In genomic region chr1:202056644-202057334, GRCh38 we compare ENCODE assay signal across 12 cellular contexts. TPM values are rescaled to one million over a fixed set of nuclear protein-coding genes. Genes with fewer than 3 reads are reported as not detected.
DNase-seq lines count a peak whose midpoint lies in the region; ATAC-seq, FAIRE-seq and TF ChIP-seq lines count a peak whose summit lies in the region.
"Had no signal": no experiment of that assay in that cellular context is flagged by ENCODE, and none has a peak within 500 bp of the region (broad histone marks: within the 10 kb centered on the region; RNA-seq: fewer than 3 reads in every experiment).

No MANE protein-coding gene starts in this region.

- peak overlapping the region; percentile 97 to 98 for H3K27ac ChIP-seq in A549
- peak overlapping the region; percentile 34 to 45 for H3K27ac ChIP-seq in left lung
- H3K27ac ChIP-seq: parathyroid adenoma had no signal

- H3K4me1 ChIP-seq in A549 (peaks cover 57% of the 10 kb centered on the region), left lung (no peaks in the 10 kb centered on the region)

- H3K4me3 ChIP-seq in A549 (no peak overlapping the region), left lung (no peak overlapping the region)

- TF ChIP-seq RAD21 in A549 (conservative IDR thresholded peaks at IDR 0.05 in 1 of 2, IDR thresholded peaks at IDR 0.05 in 1 of 2), result peak in 1 of 2 experiments; percentile 29; a peak in 2 of 5 replicates

- peak overlapping the region; percentile 73 for H3K4me2 ChIP-seq in A549

- TF ChIP-seq CTCF in A549 (IDR thresholded peaks at IDR 0.05), result no peak
- no peak for TF ChIP-seq CTCF in left lung (IDR thresholded peaks at IDR 0.05)

- TF ChIP-seq EP300 in A549 (IDR thresholded peaks at IDR 0.05), result peak; percentile 69 to 89; a peak in 3 of 5 replicates

- H3K9me3 ChIP-seq in A549 (no peaks in the 10 kb centered on the region), left lung (no peaks in the 10 kb centered on the region)

- ATAC-seq in A549, result peak; percentile 87 to 91
- peak; percentile 95 for ATAC-seq in left lung
- ATAC-seq in GM21717 (IDR thresholded peaks at IDR 0.05; ENCODE audit: unreplicated experiment), result no peak
- ATAC-seq: stimulated activated effector memory CD8-positive, alpha-beta T cell treated with anti-CD3 and anti-CD28 coated beads, Interleukin-12 subunit alpha, Interleukin-12 subunit beta, amount 100 ng/mL, for 72 hours had no signal

- POLR2A ChIA-PET in A549 (lab: Yijun Ruan, JAX), result interaction anchor here (0.6 to 4.6 kb wide), 6 partner anchors 22 to 57 kb away, joined by 3 to 70 read pairs (median 12); partner anchors contain the start of gene ELF3

- 15% methylated on average over 9 of the region's 17 CpGs for WGBS in A549 (ENCODE audit: missing lambda C conversion rate)

- FAIRE-seq in A549 (lab: Jason Lieb, UNC), result no peak

- TF ChIP-seq POLR2A in A549 (IDR thresholded peaks at IDR 0.05; ENCODE audit: low read length), result no peak

- CTCF ChIA-PET in A549 (lab: Yijun Ruan, JAX), result interaction anchor here (0.7 to 4.5 kb wide), 10 partner anchors 9 to 61 kb away, joined by 3 to 26 read pairs (median 4); partner anchors contain the start of gene ELF3

- DNase-seq in A549 (ENCODE audit: low read depth in 1 of 2, low spot score in 1 of 2), result peak; percentile 94 to 98
- DNase-seq in NCI-H128 (lab: John Stamatoyannopoulos, UW; ENCODE audit: unreplicated experiment), result peak; percentile 61
- peak; percentile 95 to 98 for DNase-seq in SHP77 (lab: John Stamatoyannopoulos, UW)
- DNase-seq in left lung, result peak; percentile 84 to 86
- no peak for DNase-seq in central memory CD4-positive, alpha-beta T cell
- DNase-seq in KG1 (lab: John Stamatoyannopoulos, UW), result no peak
- no peak for DNase-seq in D341Med (ENCODE audit: low spot score)
- DNase-seq: activated naive CD4-positive, alpha-beta T cell treated with anti-CD3 and anti-CD28 coated beads, Interleukin-2, amount 50 U/mL, for 16 hours; T-helper 2 cell had no signal

- H3K27me3 ChIP-seq in left lung, result no peaks in the 10 kb centered on the region

- no peaks in the 10 kb centered on the region for H3K36me3 ChIP-seq in left lung

- intact Hi-C loops in left lung (cut with DNase I), result no loop called here

TF ChIP-seq in A549, 52 proteins besides CTCF, POLR2A, EP300 and RAD21 (continues in another document):
- TF ChIP-seq GATA3 (IDR thresholded peaks at IDR 0.05; ENCODE audit: borderline replicate concordance), result peak; percentile 87
- no peak for TF ChIP-seq RNF2 (IDR thresholded peaks at IDR 0.05; ENCODE audit: borderline replicate concordance, low read depth)
- TF ChIP-seq SMC3 (IDR thresholded peaks at IDR 0.05), result peak; percentile 25; the same call in 2 of the 3 replicates
- no peak for TF ChIP-seq PHF8 (IDR thresholded peaks at IDR 0.05; ENCODE audit: borderline replicate concordance, low read depth)
- TF ChIP-seq MYC (IDR thresholded peaks at IDR 0.05; ENCODE audit: borderline replicate concordance, low read length), result peak; percentile 85
- TF ChIP-seq REST (IDR thresholded peaks at IDR 0.05), result no peak
- no peak for TF ChIP-seq FOSL2 (IDR thresholded peaks at IDR 0.05)
- peak; percentile 73 for TF ChIP-seq FOSL2 (CRISPR knock-in tag; IDR thresholded peaks at IDR 0.05)
- no peak for TF ChIP-seq CHD4 (IDR thresholded peaks at IDR 0.05; ENCODE audit: borderline replicate concordance)
- no peak for TF ChIP-seq ESRRA (IDR thresholded peaks at IDR 0.05; ENCODE audit: borderline replicate concordance, low read length)
- no peak for TF ChIP-seq BHLHE40 (IDR thresholded peaks at IDR 0.05; ENCODE audit: low read depth, low read length)
- peak; percentile 83 for TF ChIP-seq MAX (IDR thresholded peaks at IDR 0.05)
- TF ChIP-seq NFE2L2 (conservative IDR thresholded peaks at IDR 0.05; ENCODE audit: low read length), result no peak
- TF ChIP-seq ZFP36 (IDR thresholded peaks at IDR 0.05; ENCODE audit: borderline replicate concordance, partially characterized antibody), result no peak
- TF ChIP-seq FOXS1 (CRISPR knock-in tag; IDR thresholded peaks at IDR 0.05), result 0 out of 2 replicates have a peak, but pooled peaks have one; percentile 65
- TF ChIP-seq HOXA7 (CRISPR knock-in tag; IDR thresholded peaks at IDR 0.05), result peak; percentile 30; the same call in 1 of the 2 replicates
- TF ChIP-seq E2F6 (IDR thresholded peaks at IDR 0.05; ENCODE audit: borderline replicate concordance, low read depth), result peak; percentile 15; the same call in 1 of the 2 replicates
- peak; percentile 79; the same call in 1 of the 2 replicates for TF ChIP-seq ZSCAN20 (CRISPR knock-in tag; IDR thresholded peaks at IDR 0.05)
- peak; percentile 76 for TF ChIP-seq HOXB5 (CRISPR knock-in tag; IDR thresholded peaks at IDR 0.05)
- no peak for TF ChIP-seq HMGXB4 (CRISPR knock-in tag; IDR thresholded peaks at IDR 0.05; ENCODE audit: borderline replicate concordance)
- TF ChIP-seq HEYL (CRISPR knock-in tag; IDR thresholded peaks at IDR 0.05), result peak; percentile 79
- no peak for TF ChIP-seq RCOR1 (IDR thresholded peaks at IDR 0.05; ENCODE audit: low read depth, low read length)
- no peak for TF ChIP-seq NR3C1 (IDR thresholded peaks at IDR 0.05)
- peak; percentile 98 for TF ChIP-seq TP53 (CRISPR knock-in tag; IDR thresholded peaks at IDR 0.05)
- TF ChIP-seq TFCP2L1 (CRISPR knock-in tag; IDR thresholded peaks at IDR 0.05), result peak; percentile 90
- TF ChIP-seq NPAS2 (CRISPR knock-in tag; IDR thresholded peaks at IDR 0.05; ENCODE audit: borderline replicate concordance), result peak; percentile 36; the same call in 1 of the 2 replicates
- TF ChIP-seq ATOH8 (CRISPR knock-in tag; IDR thresholded peaks at IDR 0.05; ENCODE audit: low read depth), result peak; percentile 92
- TF ChIP-seq RFX5 (IDR thresholded peaks at IDR 0.05), result no peak
- TF ChIP-seq HOXB13 (CRISPR knock-in tag; IDR thresholded peaks at IDR 0.05; ENCODE audit: low read depth), result peak; percentile 96; the same call in 1 of the 2 replicates

RNA-seq across cellular contexts. Expression of gene ELF3, which starts 46.4 kb away (rescaled TPM):
- polyA plus RNA-seq in A549 (2011; rRNA removed), result 334 and 365 TPM in 2 replicates
- 197 and 257 TPM in 2 replicates for polyA plus RNA-seq in A549 (2012; cell fraction: cytosol; rRNA removed)
- 1,053 and 1,132 TPM in 2 replicates for polyA plus RNA-seq in A549 (2012; cell fraction: nucleus; rRNA removed)
- polyA plus RNA-seq in A549 (2017; fragmentation: RNase III; extraction: RNeasy Plus Mini Kit Qiagen cat#74134 plus additional on column Dnase treatment), result 138 to 180 TPM (median 179 TPM) in 3 replicates
- polyA minus RNA-seq in A549 (2011; rRNA and poly(A)+ RNA removed), result 661 and 758 TPM in 2 replicates
- total RNA-seq in left lung, result 100 to 1,000 TPM in 1 of 2 donors, 10 to 100 TPM in 1; 77.6 to 146 TPM

Comparison
In these comparisons a context has a peak if more than half of its experiments do, and no peak if none do; other contexts are left out.
1. DNase-seq: peak in A549 (2 of 2), NCI-H128 (single experiment), SHP77 (2 of 2) and left lung (2 of 2); none in central memory CD4-positive, alpha-beta T cell (single experiment), KG1 (single experiment) and D341Med (single experiment).